In the genomic region with DNA sequence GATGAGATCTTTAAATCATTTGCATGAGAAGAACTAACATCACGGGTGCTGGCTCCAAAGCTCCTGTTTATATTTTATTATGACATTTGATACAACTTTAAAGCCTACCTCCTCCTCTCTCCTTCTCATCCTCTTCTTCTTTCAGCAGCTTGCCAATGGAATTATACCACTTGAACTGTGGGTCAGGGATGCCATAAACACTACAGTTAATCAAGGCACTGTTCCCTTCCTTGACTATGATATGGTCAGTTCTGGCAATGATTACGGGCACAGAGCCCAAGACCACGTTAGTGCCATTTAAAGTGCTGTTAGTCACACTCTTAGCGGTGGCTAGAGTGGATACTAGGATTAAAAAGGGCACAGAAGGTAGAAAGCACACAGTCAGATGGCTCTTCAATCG, we compare ENCODE assay signal across 20 cellular contexts. TPM values are rescaled to one million over a fixed set of nuclear protein-coding genes. Genes with fewer than 3 reads are reported as not detected.
DNase-seq lines count a peak whose midpoint lies in the region; ATAC-seq and TF ChIP-seq lines count a peak whose summit lies in the region.
"Had no signal": no experiment of that assay in that cellular context is flagged by ENCODE, and none has a peak within 500 bp of the region (broad histone marks: within the 10 kb centered on the region; RNA-seq: fewer than 3 reads in every experiment).

No MANE protein-coding gene starts in this region.

- no peak for TF ChIP-seq CTCF in brain (conservative IDR thresholded peaks at IDR 0.05)
- TF ChIP-seq CTCF in lower leg skin (IDR thresholded peaks at IDR 0.05): no peak

- H3K9me3 ChIP-seq in skeletal muscle tissue (ENCODE audit: control insufficient read depth in 3 of 3, low read length in 3 of 3): no peaks in the 10 kb centered on the region
- H3K9me3 ChIP-seq: adrenal gland had no signal

- H3K9me3 Mint-ChIP-seq in brain: peaks cover 0 to 3% (median 0%) of the 10 kb centered on the region in 5 experiments
- H3K9me3 Mint-ChIP-seq: GM23338 had no signal

- H3K4me1 ChIP-seq in skeletal muscle tissue (ENCODE audit: control insufficient read depth in 3 of 3, insufficient read depth in 3 of 3, low read length in 3 of 3): peaks cover 0 to 11% (median 4%) of the 10 kb centered on the region in 3 donors
- H3K4me1 ChIP-seq: adrenal gland, parathyroid adenoma had no signal

- in situ Hi-C loops in G401 (cut with HindIII; ENCODE audit: low sequenced_read_pairs): no loop called here

- peak overlapping the region in 4 of 5 experiments; percentile 0 to 80 (median 38) for H3K27ac Mint-ChIP-seq in brain
- H3K27ac Mint-ChIP-seq: B cell had no signal

- peaks cover 43% of the 10 kb centered on the region for H3K4me1 Mint-ChIP-seq in brain

- H3K4me3 ChIP-seq in skeletal muscle tissue (ENCODE audit: low read length in 3 of 3): no peak overlapping the region
- H3K4me3 ChIP-seq in lower leg skin (ENCODE audit: low read depth, poor library complexity, severe bottlenecking): no peak overlapping the region
- H3K4me3 ChIP-seq: adrenal gland, GM23338, SK-N-MC had no signal

- ATAC-seq in GM21367 (IDR thresholded peaks at IDR 0.05; ENCODE audit: unreplicated experiment): no peak
- ATAC-seq: foreskin keratinocyte, GM23338, left colon had no signal

- DNase-seq in NCI-H1092 (lab: John Stamatoyannopoulos, UW) (peak; percentile 79), NCI-H2227 treated with DMSO at 0.1 percent for 48 hours (lab: John Stamatoyannopoulos, UW) (peak; percentile 6), lower leg skin (ENCODE audit: low spot score in 2 of 2) (no peak), G401 (ENCODE audit: low spot score) (no peak)
- DNase-seq: activated effector memory CD4-positive, alpha-beta T cell treated with Interleukin-2 at 50 U/mL for 16 hours; adrenal gland; Calu3; foreskin keratinocyte; IMR-90; left colon; MM.1S; OCI-M1; small intestine had no signal

- peaks cover 3% of the 10 kb centered on the region for H3K36me3 Mint-ChIP-seq in brain

- intact Hi-C loops in lower leg skin (cut with DNase I; ENCODE audit: low total_unique reads): no loop called here

- no peaks in the 10 kb centered on the region for H3K27me3 ChIP-seq in skeletal muscle tissue (ENCODE audit: control insufficient read depth in 3 of 3, insufficient read depth in 3 of 3, low read length in 3 of 3)
- H3K27me3 ChIP-seq: adrenal gland, foreskin keratinocyte had no signal

- H3K9ac ChIP-seq in skeletal muscle tissue (ENCODE audit: low read depth in 1 of 3, low read length in 3 of 3): no peak overlapping the region
- H3K9ac ChIP-seq: parathyroid adenoma had no signal

- peaks cover 0 to 2% (median 0%) of the 10 kb centered on the region in 3 donors for H3K36me3 ChIP-seq in skeletal muscle tissue (ENCODE audit: control insufficient read depth in 3 of 3, insufficient read depth in 3 of 3, low read length in 3 of 3)
- H3K36me3 ChIP-seq: adrenal gland had no signal

- H3K27me3 Mint-ChIP-seq in brain: no peaks in the 10 kb centered on the region

- 78 to 84% methylated on average over 5 of the region's 5 CpGs for WGBS in lower leg skin, 2 donors

- peak overlapping the region in 2 of 5 experiments; percentile 3 to 44 for H3K4me3 Mint-ChIP-seq in brain
- H3K4me3 Mint-ChIP-seq: B cell, GM23338 had no signal

- no peak for TF ChIP-seq POLR2A in lower leg skin (IDR thresholded peaks at IDR 0.05)

- H3K27ac ChIP-seq in skeletal muscle tissue (ENCODE audit: low read depth, low read length): peak overlapping the region; percentile 25
- H3K27ac ChIP-seq: adrenal gland, foreskin keratinocyte, parathyroid adenoma, SK-N-MC had no signal

RNA-seq across cellular contexts. Expression of a gene that starts 20.7 kb away (rescaled TPM):
- polyA plus RNA-seq in brain (ENCODE audit: insufficient read depth, low read depth, low replicate concordance): 4.3 TPM
- 1.6 TPM for total RNA-seq in skeletal muscle tissue
- total RNA-seq in lower leg skin: 100 to 1,000 TPM in 2 of 4 donors, 10 to 100 TPM in 2; 93.6 to 110 (median 97.9) TPM
- total RNA-seq in G401 (2014; rRNA removed; shearing (Covaris generic)): 0.06 and 1.7 TPM in 2 replicates

Comparison
In these comparisons a context has a peak if more than half of its experiments do, and no peak if none do; other contexts are left out.
1. DNase-seq: peak in NCI-H1092 (single experiment) and NCI-H2227 treated with DMSO at 0.1 percent for 48 hours (single experiment); none in lower leg skin (0 of 2) and G401 (single experiment).
2. RNA of a gene that starts 20.7 kb away (total RNA-seq): 93.6 to 110 TPM in lower leg skin; 0.06 to 1.7 TPM in G401 and 1.6 TPM in skeletal muscle tissue (single experiment); every median in the first group is over 10 times any median in the second.